ENCODE assay signal across 31 cellular contexts in the genomic region with DNA sequence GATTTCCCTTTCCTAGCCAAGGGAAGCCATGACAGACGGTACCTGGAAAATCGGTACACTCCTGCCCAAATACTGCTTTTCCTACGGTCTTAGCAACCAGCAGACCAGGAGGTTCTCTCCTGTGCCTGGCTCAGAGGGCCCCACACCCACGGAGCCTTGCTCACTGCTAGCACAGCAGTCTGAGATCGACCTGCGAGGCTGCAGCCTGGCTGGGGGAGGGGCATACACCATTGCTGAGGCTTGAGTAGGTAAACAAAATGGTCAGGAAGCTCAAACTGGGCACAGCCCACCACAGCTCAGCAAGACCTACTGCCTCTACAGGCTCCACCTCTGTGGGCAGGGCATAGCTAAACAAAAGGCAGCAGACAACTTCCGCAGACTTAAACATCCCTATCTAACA. TPM values are rescaled to one million over a fixed set of nuclear protein-coding genes. Genes with fewer than 3 reads are reported as not detected.
"Had no signal": no experiment of that assay in that cellular context is flagged by ENCODE, and none has a peak within 500 bp of the region (broad histone marks: within the 10 kb centered on the region; RNA-seq: fewer than 3 reads in every experiment).

No MANE protein-coding gene starts in this region.

- H3K27me3 ChIP-seq: ascending aorta, body of pancreas had no signal

- H3K4me1 ChIP-seq: ascending aorta, body of pancreas had no signal

- DNase-seq: activated B cell treated with CpG ODN at 0.5 μM for 24 hours; activated CD4-positive, alpha-beta memory T cell treated with anti-CD3 and anti-CD28 coated beads for 36 hours; activated CD4-positive, alpha-beta T cell treated with anti-CD3 and anti-CD28 coated beads for 1 hour; activated CD4-positive, alpha-beta T cell treated with anti-CD3 and anti-CD28 coated beads, Interleukin-2, amount 10 ng/mL, durations not matched to agents 7 days and 5 days; activated CD8-positive, alpha-beta memory T cell treated with anti-CD3 and anti-CD28 coated beads for 24 hours; activated effector memory CD4-positive, alpha-beta T cell treated with anti-CD3 and anti-CD28 coated beads, Interleukin-2, amount 50 U/mL, for 16 hours; activated naive CD4-positive, alpha-beta T cell treated with Interleukin-2 at 50 U/mL for 16 hours; activated naive CD8-positive, alpha-beta T cell treated with anti-CD3 and anti-CD28 coated beads, Interleukin-2, amount 50 U/mL, for 24 hours; activated T-cell treated with anti-CD3 and anti-CD28 coated beads, Interleukin-2, amount 50 U/mL, for 4 hours; amniotic stem cell; body of pancreas; central memory CD4-positive, alpha-beta T cell; KBM-7; NCI-H1048; NCI-H146; NCI-H1930; NCI-H2107; NCI-H2171 treated with DMSO at 0.1 percent for 48 hours; NCI-H226; NCI-H526; SIG-M5; T-helper 17 cell; T-helper 9 cell had no signal

- H3K36me3 ChIP-seq: ascending aorta had no signal

- H3K36me3 Mint-ChIP-seq: activated CD4-positive, alpha-beta memory T cell treated with anti-CD3 and anti-CD28 coated beads for 36 hours had no signal

- H3K27ac Mint-ChIP-seq: activated B cell treated with CpG ODN at 0.5 μM for 24 hours; activated CD4-positive, alpha-beta memory T cell treated with anti-CD3 and anti-CD28 coated beads for 36 hours; activated CD4-positive, alpha-beta T cell treated with anti-CD3 and anti-CD28 coated beads, Interleukin-2, amount 10 ng/mL, durations not matched to agents 7 days and 5 days; activated naive CD8-positive, alpha-beta T cell treated with anti-CD3 and anti-CD28 coated beads, Interleukin-2, amount 50 U/mL, for 24 hours; T-helper 17 cell had no signal

- H3K9me3 Mint-ChIP-seq: activated CD4-positive, alpha-beta T cell treated with anti-CD3 and anti-CD28 coated beads, Interleukin-2, amount 10 ng/mL, durations not matched to agents 7 days and 5 days; activated naive CD8-positive, alpha-beta T cell treated with anti-CD3 and anti-CD28 coated beads, Interleukin-2, amount 50 U/mL, for 24 hours had no signal

- H3K27ac ChIP-seq: ascending aorta, body of pancreas had no signal

- H3K9me3 ChIP-seq: ascending aorta, body of pancreas had no signal

- H3K4me3 ChIP-seq: ascending aorta, body of pancreas had no signal

- H3K4me3 Mint-ChIP-seq: activated B cell treated with CpG ODN at 0.5 μM for 24 hours; activated CD4-positive, alpha-beta memory T cell treated with anti-CD3 and anti-CD28 coated beads for 36 hours; activated CD4-positive, alpha-beta T cell treated with anti-CD3 and anti-CD28 coated beads, Interleukin-2, amount 10 ng/mL, durations not matched to agents 7 days and 5 days; activated naive CD8-positive, alpha-beta T cell treated with anti-CD3 and anti-CD28 coated beads, Interleukin-2, amount 50 U/mL, for 24 hours; activated T-cell treated with anti-CD3 and anti-CD28 coated beads, Interleukin-2, amount 50 U/mL, for 4 hours; T-helper 17 cell had no signal

- H3K4me1 Mint-ChIP-seq: activated B cell treated with CpG ODN at 0.5 μM for 24 hours; activated CD4-positive, alpha-beta T cell treated with anti-CD3 and anti-CD28 coated beads, Interleukin-2, amount 10 ng/mL, durations not matched to agents 7 days and 5 days; activated naive CD8-positive, alpha-beta T cell treated with anti-CD3 and anti-CD28 coated beads, Interleukin-2, amount 50 U/mL, for 24 hours; T-helper 17 cell had no signal

RNA-seq across cellular contexts. Expression of gene CD207, which starts 6.8 kb away (rescaled TPM):
- total RNA-seq: activated B cell treated with CpG ODN at 0.5 μM for 24 hours; activated CD4-positive, alpha-beta memory T cell treated with anti-CD3 and anti-CD28 coated beads for 36 hours; activated CD4-positive, alpha-beta T cell treated with anti-CD3 and anti-CD28 coated beads, Interleukin-2, amount 10 ng/mL, durations not matched to agents 7 days and 5 days; activated naive CD4-positive, alpha-beta T cell treated with anti-CD3 and anti-CD28 coated beads, Interleukin-2, amount 50 U/mL, for 72 hours; activated T-cell treated with anti-CD3 and anti-CD28 coated beads, Interleukin-2, amount 50 U/mL, for 4 hours; ascending aorta; body of pancreas; bronchial epithelial cell; LHCN-M2; M059J; NCI-H460; OCI-LY7; RPMI7951 had no signal

RNA-seq across cellular contexts. Expression of gene CLEC4F, which starts 22.0 kb away (rescaled TPM):
- total RNA-seq: activated B cell treated with CpG ODN at 0.5 μM for 24 hours; activated CD4-positive, alpha-beta memory T cell treated with anti-CD3 and anti-CD28 coated beads for 36 hours; activated CD4-positive, alpha-beta T cell treated with anti-CD3 and anti-CD28 coated beads, Interleukin-2, amount 10 ng/mL, durations not matched to agents 7 days and 5 days; activated T-cell treated with anti-CD3 and anti-CD28 coated beads, Interleukin-2, amount 50 U/mL, for 4 hours; ascending aorta; bronchial epithelial cell; LHCN-M2; M059J; NCI-H460; OCI-LY7; RPMI7951 had no signal

RNA-seq across cellular contexts. Expression of gene FIGLA, which starts 52.0 kb away (rescaled TPM):
- total RNA-seq: activated B cell treated with CpG ODN at 0.5 μM for 24 hours; activated CD4-positive, alpha-beta memory T cell treated with anti-CD3 and anti-CD28 coated beads for 36 hours; activated CD4-positive, alpha-beta T cell treated with anti-CD3 and anti-CD28 coated beads, Interleukin-2, amount 10 ng/mL, durations not matched to agents 7 days and 5 days; activated naive CD4-positive, alpha-beta T cell treated with anti-CD3 and anti-CD28 coated beads, Interleukin-2, amount 50 U/mL, for 72 hours; activated T-cell treated with anti-CD3 and anti-CD28 coated beads, Interleukin-2, amount 50 U/mL, for 4 hours; ascending aorta; body of pancreas; bronchial epithelial cell; LHCN-M2; M059J; NCI-H460; OCI-LY7; RPMI7951; T-helper 17 cell had no signal

RNA-seq across cellular contexts. Expression of gene VAX2, which starts 58.0 kb away (rescaled TPM):
- total RNA-seq: activated B cell treated with CpG ODN at 0.5 μM for 24 hours; activated CD4-positive, alpha-beta memory T cell treated with anti-CD3 and anti-CD28 coated beads for 36 hours; activated CD4-positive, alpha-beta T cell treated with anti-CD3 and anti-CD28 coated beads, Interleukin-2, amount 10 ng/mL, durations not matched to agents 7 days and 5 days; bronchial epithelial cell; OCI-LY7; T-helper 17 cell had no signal
